Comparison of ENCODE assay signal across 8 cellular contexts in the genomic region with DNA sequence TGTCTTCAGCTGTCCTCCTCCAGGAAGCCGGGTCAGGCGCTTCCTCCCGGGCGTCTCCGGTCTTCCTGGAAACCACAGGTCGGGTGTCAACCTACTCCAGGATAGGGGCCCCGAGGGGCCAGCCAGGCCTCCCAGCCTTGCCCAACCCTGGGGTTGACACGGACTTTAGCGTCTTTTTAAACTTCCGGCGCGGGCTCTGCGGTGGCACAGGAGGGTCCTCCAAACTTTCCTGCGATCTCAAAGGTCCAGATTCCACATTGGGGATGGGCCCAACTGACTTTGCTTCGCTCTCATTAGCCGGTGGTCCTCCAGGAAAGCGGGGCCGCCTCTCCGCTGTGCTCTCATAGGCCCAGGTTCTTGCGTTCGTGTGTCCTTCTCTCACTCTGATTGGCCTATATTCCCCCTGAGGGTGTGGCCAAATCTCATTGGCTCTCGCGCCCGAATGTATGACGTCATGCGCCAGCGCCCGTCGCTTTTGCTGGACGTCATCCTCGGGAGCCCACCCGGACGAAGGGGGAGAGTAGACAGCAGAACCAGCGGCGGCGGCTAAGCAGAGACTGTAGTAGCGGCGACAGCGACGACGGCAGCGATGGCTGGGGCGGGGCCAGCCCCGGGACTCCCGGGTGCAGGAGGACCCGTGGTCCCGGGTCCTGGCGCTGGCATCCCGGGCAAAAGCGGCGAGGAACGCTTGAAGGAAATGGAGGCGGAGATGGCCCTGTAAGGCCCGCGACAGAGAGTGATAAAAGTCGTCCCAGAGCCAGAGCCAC. TPM values are rescaled to one million over a fixed set of nuclear protein-coding genes. Genes with fewer than 3 reads are reported as not detected.
DNase-seq lines count a peak whose midpoint lies in the region; ATAC-seq and TF ChIP-seq lines count a peak whose summit lies in the region.

A gene with protein sequence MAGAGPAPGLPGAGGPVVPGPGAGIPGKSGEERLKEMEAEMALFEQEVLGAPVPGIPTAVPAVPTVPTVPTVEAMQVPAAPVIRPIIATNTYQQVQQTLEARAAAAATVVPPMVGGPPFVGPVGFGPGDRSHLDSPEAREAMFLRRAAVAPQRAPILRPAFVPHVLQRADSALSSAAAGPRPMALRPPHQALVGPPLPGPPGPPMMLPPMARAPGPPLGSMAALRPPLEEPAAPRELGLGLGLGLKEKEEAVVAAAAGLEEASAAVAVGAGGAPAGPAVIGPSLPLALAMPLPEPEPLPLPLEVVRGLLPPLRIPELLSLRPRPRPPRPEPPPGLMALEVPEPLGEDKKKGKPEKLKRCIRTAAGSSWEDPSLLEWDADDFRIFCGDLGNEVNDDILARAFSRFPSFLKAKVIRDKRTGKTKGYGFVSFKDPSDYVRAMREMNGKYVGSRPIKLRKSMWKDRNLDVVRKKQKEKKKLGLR (plus strand): TSS at position 472 of the 767 bp plus-strand sequence. CDS start 118 bp downstream, at position 590.

- DNase-seq in GF-D8 (lab: John Stamatoyannopoulos, UW), result peak; percentile 97
- peak; percentile 99 for DNase-seq in HEK293T (ENCODE audit: extremely low spot score)
- peak; percentile 100 for DNase-seq in MV-4-11 (lab: John Stamatoyannopoulos, UW)
- DNase-seq in SK-MEL-5 (ENCODE audit: low read depth, low spot score), result peak; percentile 99
- peak; percentile 97 for DNase-seq in activated naive CD4-positive, alpha-beta T cell treated with Interleukin-2 at 50 U/mL for 16 hours
- DNase-seq in foreskin keratinocyte, result peak; percentile 96 to 98

- ATAC-seq in foreskin keratinocyte, result peak; percentile 98

- peak within 1 kb of the TSS; percentile 81 to 99 (median 98) for H3K9ac ChIP-seq in subcutaneous abdominal adipose tissue (ENCODE audit: low read length in 5 of 5)

- peak within 1 kb of the TSS; percentile 74 for H3K4me3 ChIP-seq in neuron (ENCODE audit: low read length)
- peak within 1 kb of the TSS; percentile 91 to 97 (median 95) for H3K4me3 ChIP-seq in subcutaneous abdominal adipose tissue (ENCODE audit: low read depth in 1 of 5, low read length in 5 of 5)

- H3K36me3 ChIP-seq in neuron (ENCODE audit: insufficient read depth, low read length) (peaks cover 32% of the 10 kb centered on the region), subcutaneous abdominal adipose tissue (ENCODE audit: control insufficient read depth in 5 of 5, insufficient read depth in 5 of 5, low read length in 5 of 5) (peaks cover 3 to 36% (median 34%) of the 10 kb centered on the region in 5 donors)

- H3K9me3 ChIP-seq in neuron (ENCODE audit: low read length) (no peaks in the 10 kb centered on the region), subcutaneous abdominal adipose tissue (ENCODE audit: control insufficient read depth in 5 of 5, low read length in 5 of 5) (no peaks in the 10 kb centered on the region)

- H3K4me1 ChIP-seq in foreskin keratinocyte (peaks cover 5% of the 10 kb centered on the region), neuron (ENCODE audit: insufficient read depth, low read length) (peaks cover 11% of the 10 kb centered on the region), subcutaneous abdominal adipose tissue (ENCODE audit: control insufficient read depth in 5 of 5, insufficient read depth in 5 of 5, low read length in 5 of 5) (peaks cover 2 to 23% (median 16%) of the 10 kb centered on the region in 5 donors)

- peak; percentile 7 for TF ChIP-seq CTCF in foreskin keratinocyte (conservative IDR thresholded peaks at IDR 0.05)

- peak within 1 kb of the TSS; percentile 42 for H2AFZ ChIP-seq in neuron (ENCODE audit: low read depth, low read length)

- H3K27me3 ChIP-seq in foreskin keratinocyte, result no peaks in the 10 kb centered on the region
- H3K27me3 ChIP-seq in neuron (ENCODE audit: insufficient read depth, low read length), result no peaks in the 10 kb centered on the region
- no peaks in the 10 kb centered on the region for H3K27me3 ChIP-seq in subcutaneous abdominal adipose tissue (ENCODE audit: control insufficient read depth in 5 of 5, insufficient read depth in 4 of 5, low read length in 5 of 5)

- CTCF ChIA-PET in HEK293T (lab: Yijun Ruan, JAX), result interaction anchor here (0.7 kb wide), 1 partner anchor 64 kb away, joined by 9 read pairs; no protein-coding TSS in a partner anchor

- POLR2A ChIA-PET in HEK293T (lab: Yijun Ruan, JAX), result interaction anchor here (0.6 to 1.0 kb wide), 5 partner anchors 9 to 118 kb away, joined by 3 to 5 read pairs (median 3); a partner anchor contains a TSS

- H3K27ac ChIP-seq in foreskin keratinocyte (peak within 1 kb of the TSS; percentile 68), subcutaneous abdominal adipose tissue (ENCODE audit: low read depth, low read length) (peak within 1 kb of the TSS; percentile 90)

- in situ Hi-C loops in SK-MEL-5 (cut with HindIII; ENCODE audit: low pct_unique_long_range_greater_than_20kb, low sequenced_read_pairs), result no loop called here

TF ChIP-seq in HEK293T, 16 proteins besides CTCF, POLR2A, EP300 and RAD21:
- TF ChIP-seq TARDBP (IDR thresholded peaks at IDR 0.05) (no peak), BHLHE40 (IDR thresholded peaks at IDR 0.05; ENCODE audit: borderline replicate concordance) (no peak), FOXA1 (IDR thresholded peaks at IDR 0.05) (no peak), SP1 (IDR thresholded peaks at IDR 0.05) (peak; percentile 62; the same call in 1 of the 2 replicates), ZNF384 (IDR thresholded peaks at IDR 0.05) (no peak), HDGF (IDR thresholded peaks at IDR 0.05; ENCODE audit: borderline replicate concordance) (no peak), CTBP1 (IDR thresholded peaks at IDR 0.05; ENCODE audit: borderline replicate concordance) (no peak), ELF4 (IDR thresholded peaks at IDR 0.05) (peak; percentile 32; the same call in 1 of the 2 replicates), LEF1 (IDR thresholded peaks at IDR 0.05; ENCODE audit: borderline replicate concordance) (no peak; the same call in 1 of the 2 replicates), L3MBTL2 (conservative IDR thresholded peaks at IDR 0.05) (no peak), ARNT (IDR thresholded peaks at IDR 0.05) (no peak)
- TF ChIP-seq, protein P1, sequence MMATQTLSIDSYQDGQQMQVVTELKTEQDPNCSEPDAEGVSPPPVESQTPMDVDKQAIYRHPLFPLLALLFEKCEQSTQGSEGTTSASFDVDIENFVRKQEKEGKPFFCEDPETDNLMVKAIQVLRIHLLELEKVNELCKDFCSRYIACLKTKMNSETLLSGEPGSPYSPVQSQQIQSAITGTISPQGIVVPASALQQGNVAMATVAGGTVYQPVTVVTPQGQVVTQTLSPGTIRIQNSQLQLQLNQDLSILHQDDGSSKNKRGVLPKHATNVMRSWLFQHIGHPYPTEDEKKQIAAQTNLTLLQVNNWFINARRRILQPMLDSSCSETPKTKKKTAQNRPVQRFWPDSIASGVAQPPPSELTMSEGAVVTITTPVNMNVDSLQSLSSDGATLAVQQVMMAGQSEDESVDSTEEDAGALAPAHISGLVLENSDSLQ (IDR thresholded peaks at IDR 0.05), result peak; percentile 57
TF ChIP-seq in HEK293T: peak in this region for 3.

RNA-seq across cellular contexts. Expression of the gene that starts here (rescaled TPM):
- 54.5 and 58.2 TPM in 2 replicates for total RNA-seq in SK-MEL-5 (2014; rRNA removed; shearing (Covaris generic))
- 99.3 and 109 TPM in 2 replicates for polyA plus RNA-seq in SK-MEL-5 (2015; cell fraction: cytosol; rRNA removed)
- 20.0 and 38.4 TPM in 2 replicates for polyA plus RNA-seq in SK-MEL-5 (2015; cell fraction: nucleus; rRNA removed)
- 74.8 and 76.2 TPM in 2 replicates for total RNA-seq in foreskin keratinocyte
- 95.0 and 97.4 TPM in 2 replicates for polyA plus RNA-seq in foreskin keratinocyte

Comparison
In these comparisons a context has a peak if more than half of its experiments do, and no peak if none do; other contexts are left out.
1. Peak in every context shown above with its lines: DNase-seq, ATAC-seq, H3K4me3 ChIP-seq and H3K27ac ChIP-seq.